Comparison of ENCODE assay signal across 8 cellular contexts in genomic region chr20:47392015-47392720, GRCh38. TPM values are rescaled to one million over a fixed set of nuclear protein-coding genes. Genes with fewer than 3 reads are reported as not detected.
DNase-seq lines count a peak whose midpoint lies in the region; ATAC-seq and TF ChIP-seq lines count a peak whose summit lies in the region.

No MANE protein-coding gene starts in this region.

- no peaks in the 10 kb centered on the region for H3K36me3 ChIP-seq in HEK293 (ENCODE audit: control insufficient read depth in 2 of 2, insufficient read depth in 1 of 2, low read length in 2 of 2)

- TF ChIP-seq CTCF in CD14-positive monocyte (IDR thresholded peaks at IDR 0.05) (no peak), HEK293 (tag by site-specific recombination; IDR thresholded peaks at IDR 0.05) (no peak)

- H3K27ac ChIP-seq in HEK293 (ENCODE audit: extremely low read depth, low read depth, low read length): no peak overlapping the region

- CTCF ChIA-PET in HEK293 (lab: Yijun Ruan, JAX): interaction anchor here (1.6 to 3.0 kb wide), 3 partner anchors 9 to 228 kb away, joined by 5 to 19 read pairs (median 12); no protein-coding TSS in a partner anchor

- H3K4me1 ChIP-seq in HEK293 (ENCODE audit: control insufficient read depth, insufficient read depth, low read length): no peaks in the 10 kb centered on the region

- H3K9me3 Mint-ChIP-seq in CD14-positive monocyte: peaks cover 3 to 16% (median 9%) of the 10 kb centered on the region in 7 donors

- peak overlapping the region; percentile 89 to 99 (median 95) for H3K27ac Mint-ChIP-seq in CD14-positive monocyte

- H3K9me3 ChIP-seq in HEK293 (ENCODE audit: control insufficient read depth, insufficient read depth, low read depth, low read length): no peaks in the 10 kb centered on the region

- peaks cover 26% of the 10 kb centered on the region for H3K4me1 Mint-ChIP-seq in CD14-positive monocyte

- ATAC-seq in SK-N-SH treated with all-trans-retinoic acid at 6 μM for 48 hours (peak; percentile 97), HG02571 (IDR thresholded peaks at IDR 0.05; ENCODE audit: unreplicated experiment) (no peak)

- peaks cover 0 to 4% (median 4%) of the 10 kb centered on the region in 3 donors for H3K27me3 Mint-ChIP-seq in CD14-positive monocyte (ENCODE audit: low read depth in 3 of 3)

- DNase-seq in CD14-positive monocyte (ENCODE audit: low spot score) (peak; percentile 78), fibroblast of the conjunctiva (ENCODE audit: low read depth) (peak; percentile 91), smooth muscle cell of the brain vasculature (ENCODE audit: low read depth, low spot score) (peak; percentile 29), DMS79 (lab: John Stamatoyannopoulos, UW) (no peak)
- no peak for DNase-seq in stimulated activated CD8-positive, alpha-beta memory T cell treated with anti-CD3 and anti-CD28 coated beads, Interleukin-4, amount 100 ng/mL, for 48 hours

- intact Hi-C loops in CD14-positive monocyte (cut with micrococcal nuclease): loop anchor here in 1 of 2 donors (2.0 kb wide), 1 partner anchor 21 kb away; no protein-coding TSS in a partner anchor

- H3K4me3 Mint-ChIP-seq in CD14-positive monocyte: peak overlapping the region in 1 of 2 donors; percentile 61

- POLR2A ChIA-PET in HEK293 (lab: Yijun Ruan, JAX): interaction anchor here (0.6 to 1.1 kb wide), 3 partner anchors 117 to 185 kb away, joined by 3 read pairs; no protein-coding TSS in a partner anchor

- H3K36me3 Mint-ChIP-seq in CD14-positive monocyte: peaks cover 4% of the 10 kb centered on the region in 2 donors

- no peak overlapping the region for H3K4me3 ChIP-seq in HEK293 (ENCODE audit: low read depth, low read length)

TF ChIP-seq in HEK293, 187 proteins besides CTCF, POLR2A, EP300 and RAD21:
- peak; percentile 39; the same call in 1 of the 2 replicates for TF ChIP-seq SP3 (tag by site-specific recombination; IDR thresholded peaks at IDR 0.05)
- TF ChIP-seq ZFHX2 (tag by site-specific recombination; conservative IDR thresholded peaks at IDR 0.05): 0 out of 2 replicates have a peak, but pooled peaks have one; percentile 34
- TF ChIP-seq ZBTB8A (tag by site-specific recombination; IDR thresholded peaks at IDR 0.05): no peak
- TF ChIP-seq EGR2 (tag by site-specific recombination; IDR thresholded peaks at IDR 0.05; ENCODE audit: low read depth): peak; percentile 47; the same call in 1 of the 2 replicates
- no peak for TF ChIP-seq ZNF366 (tag by site-specific recombination; conservative IDR thresholded peaks at IDR 0.05)
- TF ChIP-seq ZNF561 (tag by site-specific recombination; IDR thresholded peaks at IDR 0.05; ENCODE audit: borderline replicate concordance): 0 out of 2 replicates have a peak, but pooled peaks have one; percentile 41
- no peak for TF ChIP-seq KLF10 (tag by site-specific recombination; IDR thresholded peaks at IDR 0.05)
TF ChIP-seq in HEK293: peak in this region for 4.

TF ChIP-seq in SK-N-SH treated with all-trans-retinoic acid at 6 μM for 48 hours, 23 proteins besides CTCF, POLR2A, EP300 and RAD21:
- no peak for TF ChIP-seq ESRRG (CRISPR knock-in tag; IDR thresholded peaks at IDR 0.05)
- TF ChIP-seq RARB (CRISPR knock-in tag; IDR thresholded peaks at IDR 0.05): no peak
- no peak for TF ChIP-seq GLIS3 (CRISPR knock-in tag; IDR thresholded peaks at IDR 0.05)
- TF ChIP-seq CSDC2 (CRISPR knock-in tag; IDR thresholded peaks at IDR 0.05): no peak
- no peak for TF ChIP-seq ZFP30 (CRISPR knock-in tag; IDR thresholded peaks at IDR 0.05)
- TF ChIP-seq ZNF70 (CRISPR knock-in tag; IDR thresholded peaks at IDR 0.05): no peak
- TF ChIP-seq ZFP3 (CRISPR knock-in tag; IDR thresholded peaks at IDR 0.05): no peak
- TF ChIP-seq, protein P1, sequence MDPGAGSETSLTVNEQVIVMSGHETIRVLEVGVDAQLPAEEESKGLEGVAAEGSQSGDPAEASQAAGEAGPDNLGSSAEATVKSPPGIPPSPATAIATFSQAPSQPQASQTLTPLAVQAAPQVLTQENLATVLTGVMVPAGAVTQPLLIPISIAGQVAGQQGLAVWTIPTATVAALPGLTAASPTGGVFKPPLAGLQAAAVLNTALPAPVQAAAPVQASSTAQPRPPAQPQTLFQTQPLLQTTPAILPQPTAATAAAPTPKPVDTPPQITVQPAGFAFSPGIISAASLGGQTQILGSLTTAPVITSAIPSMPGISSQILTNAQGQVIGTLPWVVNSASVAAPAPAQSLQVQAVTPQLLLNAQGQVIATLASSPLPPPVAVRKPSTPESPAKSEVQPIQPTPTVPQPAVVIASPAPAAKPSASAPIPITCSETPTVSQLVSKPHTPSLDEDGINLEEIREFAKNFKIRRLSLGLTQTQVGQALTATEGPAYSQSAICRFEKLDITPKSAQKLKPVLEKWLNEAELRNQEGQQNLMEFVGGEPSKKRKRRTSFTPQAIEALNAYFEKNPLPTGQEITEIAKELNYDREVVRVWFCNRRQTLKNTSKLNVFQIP (CRISPR knock-in tag; IDR thresholded peaks at IDR 0.05; ENCODE audit: borderline replicate concordance, low read depth): no peak
- TF ChIP-seq PPARA (CRISPR knock-in tag; IDR thresholded peaks at IDR 0.05; ENCODE audit: borderline replicate concordance): no peak
- TF ChIP-seq, protein P2, sequence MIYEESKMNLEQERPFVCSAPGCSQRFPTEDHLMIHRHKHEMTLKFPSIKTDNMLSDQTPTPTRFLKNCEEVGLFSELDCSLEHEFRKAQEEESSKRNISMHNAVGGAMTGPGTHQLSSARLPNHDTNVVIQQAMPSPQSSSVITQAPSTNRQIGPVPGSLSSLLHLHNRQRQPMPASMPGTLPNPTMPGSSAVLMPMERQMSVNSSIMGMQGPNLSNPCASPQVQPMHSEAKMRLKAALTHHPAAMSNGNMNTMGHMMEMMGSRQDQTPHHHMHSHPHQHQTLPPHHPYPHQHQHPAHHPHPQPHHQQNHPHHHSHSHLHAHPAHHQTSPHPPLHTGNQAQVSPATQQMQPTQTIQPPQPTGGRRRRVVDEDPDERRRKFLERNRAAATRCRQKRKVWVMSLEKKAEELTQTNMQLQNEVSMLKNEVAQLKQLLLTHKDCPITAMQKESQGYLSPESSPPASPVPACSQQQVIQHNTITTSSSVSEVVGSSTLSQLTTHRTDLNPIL (CRISPR knock-in tag; IDR thresholded peaks at IDR 0.05; ENCODE audit: low read depth): no peak
- TF ChIP-seq ARNTL (CRISPR knock-in tag; IDR thresholded peaks at IDR 0.05; ENCODE audit: borderline replicate concordance, low read depth): no peak
- TF ChIP-seq, protein P3, sequence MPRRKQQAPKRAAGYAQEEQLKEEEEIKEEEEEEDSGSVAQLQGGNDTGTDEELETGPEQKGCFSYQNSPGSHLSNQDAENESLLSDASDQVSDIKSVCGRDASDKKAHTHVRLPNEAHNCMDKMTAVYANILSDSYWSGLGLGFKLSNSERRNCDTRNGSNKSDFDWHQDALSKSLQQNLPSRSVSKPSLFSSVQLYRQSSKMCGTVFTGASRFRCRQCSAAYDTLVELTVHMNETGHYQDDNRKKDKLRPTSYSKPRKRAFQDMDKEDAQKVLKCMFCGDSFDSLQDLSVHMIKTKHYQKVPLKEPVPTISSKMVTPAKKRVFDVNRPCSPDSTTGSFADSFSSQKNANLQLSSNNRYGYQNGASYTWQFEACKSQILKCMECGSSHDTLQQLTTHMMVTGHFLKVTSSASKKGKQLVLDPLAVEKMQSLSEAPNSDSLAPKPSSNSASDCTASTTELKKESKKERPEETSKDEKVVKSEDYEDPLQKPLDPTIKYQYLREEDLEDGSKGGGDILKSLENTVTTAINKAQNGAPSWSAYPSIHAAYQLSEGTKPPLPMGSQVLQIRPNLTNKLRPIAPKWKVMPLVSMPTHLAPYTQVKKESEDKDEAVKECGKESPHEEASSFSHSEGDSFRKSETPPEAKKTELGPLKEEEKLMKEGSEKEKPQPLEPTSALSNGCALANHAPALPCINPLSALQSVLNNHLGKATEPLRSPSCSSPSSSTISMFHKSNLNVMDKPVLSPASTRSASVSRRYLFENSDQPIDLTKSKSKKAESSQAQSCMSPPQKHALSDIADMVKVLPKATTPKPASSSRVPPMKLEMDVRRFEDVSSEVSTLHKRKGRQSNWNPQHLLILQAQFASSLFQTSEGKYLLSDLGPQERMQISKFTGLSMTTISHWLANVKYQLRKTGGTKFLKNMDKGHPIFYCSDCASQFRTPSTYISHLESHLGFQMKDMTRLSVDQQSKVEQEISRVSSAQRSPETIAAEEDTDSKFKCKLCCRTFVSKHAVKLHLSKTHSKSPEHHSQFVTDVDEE (CRISPR knock-in tag; IDR thresholded peaks at IDR 0.05): no peak
- TF ChIP-seq SNAI2 (CRISPR knock-in tag; IDR thresholded peaks at IDR 0.05): no peak
- no peak for TF ChIP-seq ZC3H10 (CRISPR knock-in tag; IDR thresholded peaks at IDR 0.05)
- TF ChIP-seq OSR1 (CRISPR knock-in tag; IDR thresholded peaks at IDR 0.05): no peak
- TF ChIP-seq ZNF8 (CRISPR knock-in tag; IDR thresholded peaks at IDR 0.05): no peak
- TF ChIP-seq, protein P4, sequence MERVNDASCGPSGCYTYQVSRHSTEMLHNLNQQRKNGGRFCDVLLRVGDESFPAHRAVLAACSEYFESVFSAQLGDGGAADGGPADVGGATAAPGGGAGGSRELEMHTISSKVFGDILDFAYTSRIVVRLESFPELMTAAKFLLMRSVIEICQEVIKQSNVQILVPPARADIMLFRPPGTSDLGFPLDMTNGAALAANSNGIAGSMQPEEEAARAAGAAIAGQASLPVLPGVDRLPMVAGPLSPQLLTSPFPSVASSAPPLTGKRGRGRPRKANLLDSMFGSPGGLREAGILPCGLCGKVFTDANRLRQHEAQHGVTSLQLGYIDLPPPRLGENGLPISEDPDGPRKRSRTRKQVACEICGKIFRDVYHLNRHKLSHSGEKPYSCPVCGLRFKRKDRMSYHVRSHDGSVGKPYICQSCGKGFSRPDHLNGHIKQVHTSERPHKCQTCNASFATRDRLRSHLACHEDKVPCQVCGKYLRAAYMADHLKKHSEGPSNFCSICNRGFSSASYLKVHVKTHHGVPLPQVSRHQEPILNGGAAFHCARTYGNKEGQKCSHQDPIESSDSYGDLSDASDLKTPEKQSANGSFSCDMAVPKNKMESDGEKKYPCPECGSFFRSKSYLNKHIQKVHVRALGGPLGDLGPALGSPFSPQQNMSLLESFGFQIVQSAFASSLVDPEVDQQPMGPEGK (CRISPR knock-in tag; IDR thresholded peaks at IDR 0.05; ENCODE audit: borderline replicate concordance): no peak
TF ChIP-seq in SK-N-SH treated with all-trans-retinoic acid at 6 μM for 48 hours: peak in this region for 0.

RNA-seq across cellular contexts. Expression of gene ZMYND8, which starts 35.7 kb away (rescaled TPM):
- 1 to 10 TPM; 1.4 to 5.8 TPM for polyA plus RNA-seq in CD14-positive monocyte

Comparison
In these comparisons a context has a peak if more than half of its experiments do, and no peak if none do; other contexts are left out.
1. DNase-seq: peak in CD14-positive monocyte (single experiment), fibroblast of the conjunctiva (single experiment) and smooth muscle cell of the brain vasculature (single experiment); none in stimulated activated CD8-positive, alpha-beta memory T cell treated with anti-CD3 and anti-CD28 coated beads, Interleukin-4, amount 100 ng/mL, for 48 hours (single experiment) and DMS79 (single experiment).